Comparison of ENCODE assay signal across 17 cellular contexts in the genomic region with DNA sequence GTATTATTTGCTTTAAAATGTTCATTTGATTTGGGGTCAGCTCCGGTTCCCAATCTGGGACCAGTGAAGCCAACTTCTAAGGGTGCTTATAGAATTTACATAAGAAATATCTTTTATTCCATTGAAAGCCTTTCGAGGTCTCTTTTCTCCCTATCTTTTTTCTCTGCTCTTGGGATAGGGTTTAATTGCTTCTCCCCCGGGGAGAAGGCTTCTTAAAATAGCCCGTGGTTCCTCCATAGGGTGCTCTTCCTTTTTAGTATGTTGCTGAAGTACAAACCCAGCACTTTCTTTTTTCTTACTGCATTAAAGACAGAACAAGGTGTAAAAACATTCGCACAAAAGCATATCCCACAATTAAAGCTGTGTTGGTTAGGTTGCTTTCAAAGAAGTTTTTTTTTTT.
DNase-seq lines count a peak whose midpoint lies in the region; ATAC-seq, FAIRE-seq and TF ChIP-seq lines count a peak whose summit lies in the region.
"Had no signal": no experiment of that assay in that cellular context is flagged by ENCODE, and none has a peak within 500 bp of the region (broad histone marks: within the 10 kb centered on the region; RNA-seq: fewer than 3 reads in every experiment).

No MANE protein-coding gene starts in this region.

- H3K4me3 ChIP-seq in heart left ventricle = peak overlapping the region in 10 of 12 donors; percentile 10 to 49 (median 40)
- peak overlapping the region; percentile 34 for H3K4me3 ChIP-seq in neural progenitor cell
- H3K4me3 ChIP-seq in urinary bladder (ENCODE audit: low read depth, low read length) = peak overlapping the region; percentile 38
- no peak overlapping the region for H3K4me3 ChIP-seq in small intestine (ENCODE audit: low read depth in 1 of 2, low read length in 2 of 2)
- H3K4me3 ChIP-seq: prostate gland had no signal

- H3K4me1 ChIP-seq in heart left ventricle (peaks cover 0 to 9% (median 0%) of the 10 kb centered on the region in 12 donors), neural progenitor cell (peaks cover 68% of the 10 kb centered on the region), urinary bladder (ENCODE audit: insufficient read depth) (no peaks in the 10 kb centered on the region), small intestine (ENCODE audit: control insufficient read depth in 2 of 2, insufficient read depth in 1 of 2, low read depth in 1 of 2, low read length in 1 of 2) (no peaks in the 10 kb centered on the region)
- H3K4me1 ChIP-seq: prostate gland had no signal

- H3K4me2 ChIP-seq in neural progenitor cell = peak overlapping the region; percentile 71

- peaks cover 47% of the 10 kb centered on the region for H3F3A ChIP-seq in neural progenitor cell (ENCODE audit: low read depth)

- DNase-seq in heart left ventricle (no peak), Right ventricle myocardium inferior (ENCODE audit: missing footprints) (no peak), glutamatergic neuron (no peak), neural progenitor cell (ENCODE audit: low spot score) (no peak), small intestine (no peak)
- DNase-seq: ACHN; activated CD4-positive, alpha-beta memory T cell treated with anti-CD3 and anti-CD28 coated beads, Interleukin-2, amount 10 ng/mL, durations not matched to agents 7 days and 5 days; amygdala; CD8-positive, alpha-beta T cell; islet precursor cell; NK-92 treated with Interleukin-12 subunit alpha and Interleukin-12 subunit beta, amount 100 ng/mL, for 24 hours had no signal

- H3K27ac ChIP-seq in heart left ventricle (peak overlapping the region in 3 of 12 donors; percentile 61 to 76 (median 63)), neural progenitor cell (no peak overlapping the region), urinary bladder (ENCODE audit: low read depth) (no peak overlapping the region), small intestine (ENCODE audit: low read depth in 1 of 2, low read length in 1 of 2) (no peak overlapping the region)
- H3K27ac ChIP-seq: prostate gland had no signal

- intact Hi-C loops in heart left ventricle (cut with DNase I) (loop anchor here in 1 of 10 donors (10.0 kb wide), 1 partner anchor 330 kb away; no protein-coding TSS in a partner anchor), Right ventricle myocardium inferior (cut with DNase I) (no loop called here)

- TF ChIP-seq CTCF in heart left ventricle (IDR thresholded peaks at IDR 0.05) = no peak
- TF ChIP-seq CTCF in glutamatergic neuron (IDR thresholded peaks at IDR 0.05; ENCODE audit: partially characterized antibody, unreplicated experiment) = no peak
- TF ChIP-seq CTCF in neural progenitor cell (IDR thresholded peaks at IDR 0.05) = no peak

- H3K9ac ChIP-seq in neural progenitor cell = no peak overlapping the region

- H3K4me3 Mint-ChIP-seq in glutamatergic neuron (ENCODE audit: unreplicated experiment) = peak overlapping the region; percentile 91
- H3K4me3 Mint-ChIP-seq in neural progenitor cell = peak overlapping the region; percentile 75
- H3K4me3 Mint-ChIP-seq: activated CD4-positive, alpha-beta memory T cell treated with anti-CD3 and anti-CD28 coated beads, Interleukin-2, amount 10 ng/mL, durations not matched to agents 7 days and 5 days; CD8-positive, alpha-beta T cell; stimulated activated naive CD8-positive, alpha-beta T cell treated with anti-CD3 and anti-CD28 coated beads, Interleukin-15, Interleukin-2, amounts not matched to agents 100 ng/mL and 50 ng/mL, for 24 hours had no signal

- 23 to 28% (median 27%) methylated on average over 5 of the region's 5 CpGs for WGBS in heart left ventricle, 4 donors
- 21% methylated on average over 5 of the region's 5 CpGs for WGBS in urinary bladder
- 25 to 35% (median 33%) methylated on average over 5 of the region's 5 CpGs for WGBS in small intestine, 3 donors

- no peak for TF ChIP-seq POLR2A in heart left ventricle (IDR thresholded peaks at IDR 0.05)

- H3K9me3 Mint-ChIP-seq in glutamatergic neuron (ENCODE audit: unreplicated experiment) = peaks cover 22% of the 10 kb centered on the region
- no peaks in the 10 kb centered on the region for H3K9me3 Mint-ChIP-seq in neural progenitor cell
- H3K9me3 Mint-ChIP-seq: activated CD4-positive, alpha-beta memory T cell treated with anti-CD3 and anti-CD28 coated beads, Interleukin-2, amount 10 ng/mL, durations not matched to agents 7 days and 5 days; CD8-positive, alpha-beta T cell; stimulated activated naive CD8-positive, alpha-beta T cell treated with anti-CD3 and anti-CD28 coated beads, Interleukin-15, Interleukin-2, amounts not matched to agents 100 ng/mL and 50 ng/mL, for 24 hours had no signal

- H3K36me3 ChIP-seq in heart left ventricle (no peaks in the 10 kb centered on the region), neural progenitor cell (no peaks in the 10 kb centered on the region), urinary bladder (ENCODE audit: insufficient read depth) (no peaks in the 10 kb centered on the region), small intestine (ENCODE audit: control insufficient read depth in 2 of 2, insufficient read depth in 2 of 2, low read length in 2 of 2) (no peaks in the 10 kb centered on the region)
- H3K36me3 ChIP-seq: prostate gland had no signal

- H4K20me1 ChIP-seq in neural progenitor cell (ENCODE audit: low read depth) = no peaks in the 10 kb centered on the region

- H3K27ac Mint-ChIP-seq in glutamatergic neuron (ENCODE audit: unreplicated experiment) = peak overlapping the region; percentile 92
- no peak overlapping the region for H3K27ac Mint-ChIP-seq in neural progenitor cell
- H3K27ac Mint-ChIP-seq: activated CD4-positive, alpha-beta memory T cell treated with anti-CD3 and anti-CD28 coated beads, Interleukin-2, amount 10 ng/mL, durations not matched to agents 7 days and 5 days; CD8-positive, alpha-beta T cell; stimulated activated naive CD8-positive, alpha-beta T cell treated with anti-CD3 and anti-CD28 coated beads, Interleukin-15, Interleukin-2, amounts not matched to agents 100 ng/mL and 50 ng/mL, for 24 hours had no signal

- no peaks in the 10 kb centered on the region for H3K36me3 Mint-ChIP-seq in glutamatergic neuron (ENCODE audit: unreplicated experiment)
- no peaks in the 10 kb centered on the region for H3K36me3 Mint-ChIP-seq in neural progenitor cell
- H3K36me3 Mint-ChIP-seq: CD8-positive, alpha-beta T cell had no signal

- no peaks in the 10 kb centered on the region for H3K9me3 ChIP-seq in heart left ventricle
- no peaks in the 10 kb centered on the region for H3K9me3 ChIP-seq in neural progenitor cell (ENCODE audit: low read depth)
- no peaks in the 10 kb centered on the region for H3K9me3 ChIP-seq in small intestine (ENCODE audit: control insufficient read depth, low read depth)
- H3K9me3 ChIP-seq: prostate gland had no signal

- peaks cover 0 to 22% (median 3%) of the 10 kb centered on the region in 9 donors for H3K27me3 ChIP-seq in heart left ventricle
- no peaks in the 10 kb centered on the region for H3K27me3 ChIP-seq in neural progenitor cell
- H3K27me3 ChIP-seq in small intestine (ENCODE audit: control insufficient read depth in 2 of 2, insufficient read depth in 2 of 2, low read length in 2 of 2) = no peaks in the 10 kb centered on the region

- H3K27me3 Mint-ChIP-seq in glutamatergic neuron (ENCODE audit: unreplicated experiment) (peaks cover 11% of the 10 kb centered on the region), neural progenitor cell (ENCODE audit: insufficient read depth, low read depth) (no peaks in the 10 kb centered on the region)
- H3K27me3 Mint-ChIP-seq: activated CD4-positive, alpha-beta memory T cell treated with anti-CD3 and anti-CD28 coated beads, Interleukin-2, amount 10 ng/mL, durations not matched to agents 7 days and 5 days had no signal

- ATAC-seq in heart left ventricle = no peak
- ATAC-seq in Right ventricle myocardium inferior = no peak
- ATAC-seq in GM19463 (IDR thresholded peaks at IDR 0.05; ENCODE audit: unreplicated experiment) = no peak
- ATAC-seq in GM18520 (IDR thresholded peaks at IDR 0.05; ENCODE audit: unreplicated experiment) = no peak
- ATAC-seq: CD8-positive, alpha-beta T cell had no signal

- H3K4me1 Mint-ChIP-seq in glutamatergic neuron (ENCODE audit: low read depth, unreplicated experiment) (peaks cover 72% of the 10 kb centered on the region), neural progenitor cell (peaks cover 74% of the 10 kb centered on the region)
- H3K4me1 Mint-ChIP-seq: activated CD4-positive, alpha-beta memory T cell treated with anti-CD3 and anti-CD28 coated beads, Interleukin-2, amount 10 ng/mL, durations not matched to agents 7 days and 5 days had no signal

- peak overlapping the region; percentile 48 for H2AFZ ChIP-seq in neural progenitor cell (replicated peaks)

- FAIRE-seq in small intestine (lab: Jason Lieb, UNC) = no peak
- FAIRE-seq: colon had no signal

- H3K79me2 ChIP-seq in neural progenitor cell (ENCODE audit: low read depth) = no peaks in the 10 kb centered on the region

Comparison
In these comparisons a context has a peak if more than half of its experiments do, and no peak if none do; other contexts are left out.
1. H3K4me3 ChIP-seq: peak in heart left ventricle (10 of 12), neural progenitor cell (single experiment) and urinary bladder (single experiment); none in small intestine (0 of 2).